Comparison of ENCODE assay signal across 1 cellular context in the genomic region with DNA sequence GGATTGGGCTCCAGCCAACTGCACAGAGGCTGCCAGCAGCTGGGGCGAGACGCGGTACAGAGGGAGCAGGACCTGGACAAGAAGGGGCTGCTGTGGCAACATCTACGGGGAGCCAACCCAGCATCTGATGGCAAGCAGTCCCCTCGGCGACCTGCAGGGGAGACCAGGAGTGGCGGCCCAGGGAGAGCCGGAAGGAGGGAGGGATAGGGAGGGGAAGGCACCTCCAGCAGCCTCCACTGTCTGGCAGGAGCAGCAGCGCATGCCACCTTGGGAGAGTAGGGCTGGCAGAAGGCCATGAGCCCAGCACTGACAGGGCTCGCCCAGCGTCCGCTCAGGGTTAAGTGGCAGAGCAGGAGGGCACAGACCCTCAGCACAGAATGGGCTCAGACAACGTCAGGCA.
TF ChIP-seq lines count a peak whose summit lies in the region.

No MANE protein-coding gene starts in this region.

TF ChIP-seq in GM12878, 131 proteins besides CTCF, POLR2A, EP300 and RAD21:
- TF ChIP-seq, protein P1, sequence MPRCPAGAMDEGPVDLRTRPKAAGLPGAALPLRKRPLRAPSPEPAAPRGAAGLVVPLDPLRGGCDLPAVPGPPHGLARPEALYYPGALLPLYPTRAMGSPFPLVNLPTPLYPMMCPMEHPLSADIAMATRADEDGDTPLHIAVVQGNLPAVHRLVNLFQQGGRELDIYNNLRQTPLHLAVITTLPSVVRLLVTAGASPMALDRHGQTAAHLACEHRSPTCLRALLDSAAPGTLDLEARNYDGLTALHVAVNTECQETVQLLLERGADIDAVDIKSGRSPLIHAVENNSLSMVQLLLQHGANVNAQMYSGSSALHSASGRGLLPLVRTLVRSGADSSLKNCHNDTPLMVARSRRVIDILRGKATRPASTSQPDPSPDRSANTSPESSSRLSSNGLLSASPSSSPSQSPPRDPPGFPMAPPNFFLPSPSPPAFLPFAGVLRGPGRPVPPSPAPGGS (IDR thresholded peaks at IDR 0.05; ENCODE audit: borderline replicate concordance, insufficient read depth, low read depth, low read length, poor library complexity, severe bottlenecking): no peak
- no peak for TF ChIP-seq NRF1 (conservative IDR thresholded peaks at IDR 0.05; ENCODE audit: low read depth, low read length)
- no peak for TF ChIP-seq KAT2A (conservative IDR thresholded peaks at IDR 0.05; ENCODE audit: control insufficient read depth, low read depth, low read length)
- TF ChIP-seq TARDBP (IDR thresholded peaks at IDR 0.05; ENCODE audit: borderline replicate concordance): no peak
- no peak for TF ChIP-seq ZNF384 (IDR thresholded peaks at IDR 0.05; ENCODE audit: borderline replicate concordance, low read depth, low read length)
- TF ChIP-seq CEBPB (IDR thresholded peaks at IDR 0.05; ENCODE audit: borderline replicate concordance in 1 of 2, low read depth in 2 of 2, low read length in 2 of 2): no peak
- TF ChIP-seq, protein P2, sequence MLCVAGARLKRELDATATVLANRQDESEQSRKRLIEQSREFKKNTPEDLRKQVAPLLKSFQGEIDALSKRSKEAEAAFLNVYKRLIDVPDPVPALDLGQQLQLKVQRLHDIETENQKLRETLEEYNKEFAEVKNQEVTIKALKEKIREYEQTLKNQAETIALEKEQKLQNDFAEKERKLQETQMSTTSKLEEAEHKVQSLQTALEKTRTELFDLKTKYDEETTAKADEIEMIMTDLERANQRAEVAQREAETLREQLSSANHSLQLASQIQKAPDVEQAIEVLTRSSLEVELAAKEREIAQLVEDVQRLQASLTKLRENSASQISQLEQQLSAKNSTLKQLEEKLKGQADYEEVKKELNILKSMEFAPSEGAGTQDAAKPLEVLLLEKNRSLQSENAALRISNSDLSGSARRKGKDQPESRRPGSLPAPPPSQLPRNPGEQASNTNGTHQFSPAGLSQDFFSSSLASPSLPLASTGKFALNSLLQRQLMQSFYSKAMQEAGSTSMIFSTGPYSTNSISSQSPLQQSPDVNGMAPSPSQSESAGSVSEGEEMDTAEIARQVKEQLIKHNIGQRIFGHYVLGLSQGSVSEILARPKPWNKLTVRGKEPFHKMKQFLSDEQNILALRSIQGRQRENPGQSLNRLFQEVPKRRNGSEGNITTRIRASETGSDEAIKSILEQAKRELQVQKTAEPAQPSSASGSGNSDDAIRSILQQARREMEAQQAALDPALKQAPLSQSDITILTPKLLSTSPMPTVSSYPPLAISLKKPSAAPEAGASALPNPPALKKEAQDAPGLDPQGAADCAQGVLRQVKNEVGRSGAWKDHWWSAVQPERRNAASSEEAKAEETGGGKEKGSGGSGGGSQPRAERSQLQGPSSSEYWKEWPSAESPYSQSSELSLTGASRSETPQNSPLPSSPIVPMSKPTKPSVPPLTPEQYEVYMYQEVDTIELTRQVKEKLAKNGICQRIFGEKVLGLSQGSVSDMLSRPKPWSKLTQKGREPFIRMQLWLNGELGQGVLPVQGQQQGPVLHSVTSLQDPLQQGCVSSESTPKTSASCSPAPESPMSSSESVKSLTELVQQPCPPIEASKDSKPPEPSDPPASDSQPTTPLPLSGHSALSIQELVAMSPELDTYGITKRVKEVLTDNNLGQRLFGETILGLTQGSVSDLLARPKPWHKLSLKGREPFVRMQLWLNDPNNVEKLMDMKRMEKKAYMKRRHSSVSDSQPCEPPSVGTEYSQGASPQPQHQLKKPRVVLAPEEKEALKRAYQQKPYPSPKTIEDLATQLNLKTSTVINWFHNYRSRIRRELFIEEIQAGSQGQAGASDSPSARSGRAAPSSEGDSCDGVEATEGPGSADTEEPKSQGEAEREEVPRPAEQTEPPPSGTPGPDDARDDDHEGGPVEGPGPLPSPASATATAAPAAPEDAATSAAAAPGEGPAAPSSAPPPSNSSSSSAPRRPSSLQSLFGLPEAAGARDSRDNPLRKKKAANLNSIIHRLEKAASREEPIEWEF (IDR thresholded peaks at IDR 0.05; ENCODE audit: insufficient replicate concordance, low read depth, low read length): no peak
- TF ChIP-seq MTA3 (IDR thresholded peaks at IDR 0.05; ENCODE audit: borderline replicate concordance, low read length): no peak
- no peak for TF ChIP-seq IKZF2 (IDR thresholded peaks at IDR 0.05)
- TF ChIP-seq RFX5 (IDR thresholded peaks at IDR 0.05; ENCODE audit: low read depth, low read length): no peak
- TF ChIP-seq EZH2 (IDR thresholded peaks at IDR 0.05; ENCODE audit: borderline replicate concordance, control insufficient read depth, low read depth, low read length): no peak
- TF ChIP-seq, protein P3, sequence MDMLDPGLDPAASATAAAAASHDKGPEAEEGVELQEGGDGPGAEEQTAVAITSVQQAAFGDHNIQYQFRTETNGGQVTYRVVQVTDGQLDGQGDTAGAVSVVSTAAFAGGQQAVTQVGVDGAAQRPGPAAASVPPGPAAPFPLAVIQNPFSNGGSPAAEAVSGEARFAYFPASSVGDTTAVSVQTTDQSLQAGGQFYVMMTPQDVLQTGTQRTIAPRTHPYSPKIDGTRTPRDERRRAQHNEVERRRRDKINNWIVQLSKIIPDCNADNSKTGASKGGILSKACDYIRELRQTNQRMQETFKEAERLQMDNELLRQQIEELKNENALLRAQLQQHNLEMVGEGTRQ (IDR thresholded peaks at IDR 0.05; ENCODE audit: borderline replicate concordance, low read depth, low read length): no peak
- TF ChIP-seq, protein P4, sequence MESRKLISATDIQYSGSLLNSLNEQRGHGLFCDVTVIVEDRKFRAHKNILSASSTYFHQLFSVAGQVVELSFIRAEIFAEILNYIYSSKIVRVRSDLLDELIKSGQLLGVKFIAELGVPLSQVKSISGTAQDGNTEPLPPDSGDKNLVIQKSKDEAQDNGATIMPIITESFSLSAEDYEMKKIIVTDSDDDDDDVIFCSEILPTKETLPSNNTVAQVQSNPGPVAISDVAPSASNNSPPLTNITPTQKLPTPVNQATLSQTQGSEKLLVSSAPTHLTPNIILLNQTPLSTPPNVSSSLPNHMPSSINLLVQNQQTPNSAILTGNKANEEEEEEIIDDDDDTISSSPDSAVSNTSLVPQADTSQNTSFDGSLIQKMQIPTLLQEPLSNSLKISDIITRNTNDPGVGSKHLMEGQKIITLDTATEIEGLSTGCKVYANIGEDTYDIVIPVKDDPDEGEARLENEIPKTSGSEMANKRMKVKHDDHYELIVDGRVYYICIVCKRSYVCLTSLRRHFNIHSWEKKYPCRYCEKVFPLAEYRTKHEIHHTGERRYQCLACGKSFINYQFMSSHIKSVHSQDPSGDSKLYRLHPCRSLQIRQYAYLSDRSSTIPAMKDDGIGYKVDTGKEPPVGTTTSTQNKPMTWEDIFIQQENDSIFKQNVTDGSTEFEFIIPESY (IDR thresholded peaks at IDR 0.05): no peak
- no peak for TF ChIP-seq STAT1 (conservative IDR thresholded peaks at IDR 0.05)
- no peak for TF ChIP-seq RBBP5 (conservative IDR thresholded peaks at IDR 0.05)
- no peak for TF ChIP-seq TCF12 (IDR thresholded peaks at IDR 0.05; ENCODE audit: low read depth, low read length)
